7 cellular contexts compared by ENCODE assay signal in genomic region chr19:7292950-7293794, GRCh38. TPM values are rescaled to one million over a fixed set of nuclear protein-coding genes. Genes with fewer than 3 reads are reported as not detected.
DNase-seq lines count a peak whose midpoint lies in the region; ATAC-seq and TF ChIP-seq lines count a peak whose summit lies in the region.

No MANE protein-coding gene starts in this region.

- TF ChIP-seq CTCF in GM13977 (IDR thresholded peaks at IDR 0.05; ENCODE audit: extremely low read depth, insufficient read depth, missing control alignments) (no peak), Loucy (conservative IDR thresholded peaks at IDR 0.05; ENCODE audit: low read length) (no peak), upper lobe of left lung (IDR thresholded peaks at IDR 0.05) (no peak)

- H4K20me1 ChIP-seq in Loucy (ENCODE audit: insufficient read depth, low read length, poor library complexity, severe bottlenecking): peaks cover 10% of the 10 kb centered on the region

- H3K9me2 ChIP-seq in Loucy (replicated peaks; ENCODE audit: low read depth, low read length): no peaks in the 10 kb centered on the region

- H2AFZ ChIP-seq in Loucy (ENCODE audit: low read length): peak overlapping the region; percentile 90; the same call in 1 of the 2 replicates

- H3K27ac ChIP-seq in upper lobe of left lung: peak overlapping the region; percentile 77 to 89 (median 84)

- intact Hi-C loops in dendritic cell treated with granulocyte-macrophage colony-stimulating factor and Interleukin-4, amounts not matched to agents 40 ng/mL and 50 ng/mL, for 4 days (cut with micrococcal nuclease): no loop called here

- H3K9me3 Mint-ChIP-seq in dendritic cell treated with granulocyte-macrophage colony-stimulating factor and Interleukin-4, amounts not matched to agents 40 ng/mL and 50 ng/mL, for 4 days: no peaks in the 10 kb centered on the region

- no peak for TF ChIP-seq POLR2A in upper lobe of left lung (IDR thresholded peaks at IDR 0.05)

- peak overlapping the region; percentile 74 for H3K4me2 ChIP-seq in Loucy (ENCODE audit: low read depth, low read length, poor library complexity, severe bottlenecking)

- H3K36me3 ChIP-seq in Loucy (ENCODE audit: insufficient read depth, low read length) (no peaks in the 10 kb centered on the region), upper lobe of left lung (no peaks in the 10 kb centered on the region)

- H3F3A ChIP-seq in Loucy (ENCODE audit: low read depth): 0 out of 2 replicates have a peak, but pooled peaks cover 5% of the 10 kb centered on the region

- TF ChIP-seq EP300 in upper lobe of left lung (IDR thresholded peaks at IDR 0.05): no peak

- peaks cover 18% of the 10 kb centered on the region for H3K4me1 ChIP-seq in Loucy (ENCODE audit: insufficient read depth, low read length, poor library complexity, severe bottlenecking)
- H3K4me1 ChIP-seq in upper lobe of left lung: peaks cover 0 to 31% (median 18%) of the 10 kb centered on the region in 4 donors

- H3K36me3 Mint-ChIP-seq in dendritic cell treated with granulocyte-macrophage colony-stimulating factor and Interleukin-4, amounts not matched to agents 40 ng/mL and 50 ng/mL, for 4 days (ENCODE audit: low read depth): no peaks in the 10 kb centered on the region

- ATAC-seq in upper lobe of left lung (ENCODE audit: low FRiP score in 2 of 2): peak in 1 of 2 donors; percentile 32

- H3K27me3 ChIP-seq in Loucy (ENCODE audit: insufficient read depth, low read length, poor library complexity, severe bottlenecking) (no peaks in the 10 kb centered on the region), upper lobe of left lung (no peaks in the 10 kb centered on the region)

- H3K4me1 Mint-ChIP-seq in dendritic cell treated with granulocyte-macrophage colony-stimulating factor and Interleukin-4, amounts not matched to agents 40 ng/mL and 50 ng/mL, for 4 days (ENCODE audit: low read depth): peaks cover 37% of the 10 kb centered on the region

- peaks cover 5% of the 10 kb centered on the region for H3K27me3 Mint-ChIP-seq in dendritic cell treated with granulocyte-macrophage colony-stimulating factor and Interleukin-4, amounts not matched to agents 40 ng/mL and 50 ng/mL, for 4 days

- DNase-seq in GM13977 (ENCODE audit: low spot score): peak; percentile 44
- DNase-seq in mesenteric fat pad (ENCODE audit: low spot score): peak; percentile 91
- peak; percentile 35 to 91 for DNase-seq in upper lobe of left lung
- no peak for DNase-seq in NCI-H82 treated with DMSO at 0.1 percent for 48 hours (lab: John Stamatoyannopoulos, UW; ENCODE audit: unreplicated experiment)
- no peak for DNase-seq in SKM-1 treated with dmso at 0.1 percent for 144 hours (lab: John Stamatoyannopoulos, UW; ENCODE audit: unreplicated experiment)

- H3K79me2 ChIP-seq in Loucy (ENCODE audit: insufficient read depth, low read length): peaks cover 20% of the 10 kb centered on the region

- H3K4me3 ChIP-seq in Loucy (ENCODE audit: low read length, poor library complexity, severe bottlenecking) (peak overlapping the region; percentile 89), upper lobe of left lung (peak overlapping the region; percentile 61 to 98 (median 90))

- in situ Hi-C loops in GM13977 (cut with MboI; ENCODE audit: low pct_unique_long_range_greater_than_20kb, low sequenced_read_pairs, unreplicated experiment): no loop called here

- peak overlapping the region; percentile 82 for H3K9ac ChIP-seq in Loucy (ENCODE audit: low read depth, low read length, poor library complexity, severe bottlenecking)

- H3K9me3 ChIP-seq in Loucy (ENCODE audit: insufficient read depth, low read depth, low read length) (no peaks in the 10 kb centered on the region), upper lobe of left lung (no peaks in the 10 kb centered on the region)

- H3K27ac Mint-ChIP-seq in dendritic cell treated with granulocyte-macrophage colony-stimulating factor and Interleukin-4, amounts not matched to agents 40 ng/mL and 50 ng/mL, for 4 days: peak overlapping the region; percentile 36

- peak overlapping the region; percentile 74 for H3K4me3 Mint-ChIP-seq in dendritic cell treated with granulocyte-macrophage colony-stimulating factor and Interleukin-4, amounts not matched to agents 40 ng/mL and 50 ng/mL, for 4 days

- WGBS in upper lobe of left lung, 2 donors: 22 to 34% methylated on average over 22 to 25 of the region's 58 CpGs

RNA-seq across cellular contexts. Expression of gene INSR, which starts 1.0 kb away (rescaled TPM):
- 75.5 TPM for total RNA-seq in mesenteric fat pad
- total RNA-seq in upper lobe of left lung: 100 to 1,000 TPM in 1 of 6 donors, 10 to 100 TPM in 5; 32.4 to 142 (median 49.9) TPM

RNA-seq across cellular contexts. Expression of gene ARHGEF18, which starts 55.6 kb away (rescaled TPM):
- 18.4 TPM for total RNA-seq in mesenteric fat pad
- 100 to 1,000 TPM in 1 of 6 donors, 10 to 100 TPM in 5; 56.1 to 106 (median 66.0) TPM for total RNA-seq in upper lobe of left lung

Comparison
In these comparisons a context has a peak if more than half of its experiments do, and no peak if none do; other contexts are left out.
1. DNase-seq: peak in GM13977 (single experiment), mesenteric fat pad (single experiment) and upper lobe of left lung (2 of 2); none in NCI-H82 treated with DMSO at 0.1 percent for 48 hours (single experiment) and SKM-1 treated with dmso at 0.1 percent for 144 hours (single experiment).